ENCODE assay signal across 8 cellular contexts in genomic region chr6:15663057-15663638, GRCh38. TPM values are rescaled to one million over a fixed set of nuclear protein-coding genes. Genes with fewer than 3 reads are reported as not detected.
DNase-seq lines count a peak whose midpoint lies in the region; ATAC-seq and TF ChIP-seq lines count a peak whose summit lies in the region.

No MANE protein-coding gene starts in this region.

- DNase-seq in AG08396 (ENCODE audit: low spot score) (peak; percentile 98), GM04504 (ENCODE audit: low read depth) (peak; percentile 44), NCI-H2081 (lab: John Stamatoyannopoulos, UW) (peak; percentile 56 to 74), body of pancreas (no peak), testis (no peak), NCI-H526 treated with DMSO at 0.1 percent for 48 hours (lab: John Stamatoyannopoulos, UW) (no peak), hippocampal formation (lab: John Stamatoyannopoulos, UW) (no peak)

- H3K4me1 ChIP-seq in body of pancreas (peaks cover 14% of the 10 kb centered on the region), liver (ENCODE audit: control insufficient read depth in 4 of 4, insufficient read depth in 4 of 4, low read length in 3 of 4) (peaks cover 0 to 11% (median 6%) of the 10 kb centered on the region in 4 donors), testis (peaks cover 5% of the 10 kb centered on the region)

- H3K27ac ChIP-seq in body of pancreas (peak overlapping the region in 3 of 4 donors; percentile 67 to 88 (median 86)), liver (ENCODE audit: low read depth in 1 of 2, low read length in 2 of 2) (peak overlapping the region; percentile 57 to 59), testis (peak overlapping the region in 1 of 2 donors; percentile 81)

- TF ChIP-seq POLR2A in body of pancreas (IDR thresholded peaks at IDR 0.05) (no peak), testis (IDR thresholded peaks at IDR 0.05) (no peak)

- no peak overlapping the region for H3K9ac ChIP-seq in liver (ENCODE audit: low read depth in 1 of 2, low read length in 2 of 2)

- intact Hi-C loops in body of pancreas (cut with DNase I) (no loop called here), testis (cut with DNase I; ENCODE audit: low total_unique reads) (no loop called here)

- H3K9me3 ChIP-seq in body of pancreas (no peaks in the 10 kb centered on the region), liver (ENCODE audit: control insufficient read depth in 4 of 4, low read length in 3 of 4) (no peaks in the 10 kb centered on the region), testis (no peaks in the 10 kb centered on the region)

- no peak for ATAC-seq in body of pancreas

- 13 to 17% methylated on average over 25 of the region's 25 CpGs for WGBS in body of pancreas, 2 donors
- 19% methylated on average over 25 of the region's 25 CpGs for WGBS in liver
- WGBS in testis, 2 donors: 13 to 16% methylated on average over 21 to 25 of the region's 25 CpGs

- H3K36me3 ChIP-seq in body of pancreas (replicated peaks in 1 of 2; ENCODE audit: insufficient read depth in 1 of 2, low read depth in 2 of 2) (no peaks in the 10 kb centered on the region), liver (ENCODE audit: control insufficient read depth in 4 of 4, insufficient read depth in 3 of 4, low read depth in 1 of 4, low read length in 3 of 4) (no peaks in the 10 kb centered on the region), testis (ENCODE audit: low read depth, missing control alignments) (no peaks in the 10 kb centered on the region)

- no peak for TF ChIP-seq CTCF in body of pancreas (IDR thresholded peaks at IDR 0.05)
- TF ChIP-seq CTCF in liver (IDR thresholded peaks at IDR 0.05; ENCODE audit: low read depth, low read length, missing input control): no peak
- TF ChIP-seq CTCF in testis (IDR thresholded peaks at IDR 0.05): no peak

- TF ChIP-seq RAD21 in liver (IDR thresholded peaks at IDR 0.05): no peak

- no peaks in the 10 kb centered on the region for H3K27me3 ChIP-seq in body of pancreas
- H3K27me3 ChIP-seq in liver (ENCODE audit: control insufficient read depth in 4 of 4, insufficient read depth in 4 of 4, low read length in 3 of 4): no peaks in the 10 kb centered on the region
- H3K27me3 ChIP-seq in testis: no peaks in the 10 kb centered on the region

- H3K4me3 ChIP-seq in body of pancreas (peak overlapping the region in 1 of 2 donors; percentile 94), liver (ENCODE audit: low read depth in 1 of 3, low read length in 3 of 3) (peak overlapping the region in 2 of 3 donors; percentile 90 to 94), testis (peak overlapping the region; percentile 80 to 83)

TF ChIP-seq in liver, 16 proteins besides CTCF, POLR2A, EP300 and RAD21:
- TF ChIP-seq FOXA2 (IDR thresholded peaks at IDR 0.05) (no peak), TAF1 (conservative IDR thresholded peaks at IDR 0.05) (no peak), RXRA (IDR thresholded peaks at IDR 0.05) (no peak), ATF3 (IDR thresholded peaks at IDR 0.05) (no peak), SP1 (IDR thresholded peaks at IDR 0.05) (no peak)
TF ChIP-seq in liver: peak in this region for 0.

RNA-seq across cellular contexts. Expression of gene DTNBP1, which starts 0.3 kb away (rescaled TPM):
- 1 to 10 TPM; 3.3 to 5.2 TPM for total RNA-seq in body of pancreas
- total RNA-seq in liver: 1 to 10 TPM; 3.1 to 6.0 TPM
- polyA plus RNA-seq in liver: 1 to 10 TPM; 3.7 to 5.0 TPM
- total RNA-seq in testis: 10 to 100 TPM; 21.8 to 22.6 TPM
- polyA plus RNA-seq in testis (ENCODE audit: insufficient read depth, low read depth, low replicate concordance): 25.4 TPM

Comparison
In these comparisons a context has a peak if more than half of its experiments do, and no peak if none do; other contexts are left out.
1. DNase-seq: peak in AG08396 (single experiment), GM04504 (single experiment) and NCI-H2081 (2 of 2); none in body of pancreas (0 of 4), testis (single experiment), NCI-H526 treated with DMSO at 0.1 percent for 48 hours (single experiment) and hippocampal formation (0 of 2).